In the genomic region with DNA sequence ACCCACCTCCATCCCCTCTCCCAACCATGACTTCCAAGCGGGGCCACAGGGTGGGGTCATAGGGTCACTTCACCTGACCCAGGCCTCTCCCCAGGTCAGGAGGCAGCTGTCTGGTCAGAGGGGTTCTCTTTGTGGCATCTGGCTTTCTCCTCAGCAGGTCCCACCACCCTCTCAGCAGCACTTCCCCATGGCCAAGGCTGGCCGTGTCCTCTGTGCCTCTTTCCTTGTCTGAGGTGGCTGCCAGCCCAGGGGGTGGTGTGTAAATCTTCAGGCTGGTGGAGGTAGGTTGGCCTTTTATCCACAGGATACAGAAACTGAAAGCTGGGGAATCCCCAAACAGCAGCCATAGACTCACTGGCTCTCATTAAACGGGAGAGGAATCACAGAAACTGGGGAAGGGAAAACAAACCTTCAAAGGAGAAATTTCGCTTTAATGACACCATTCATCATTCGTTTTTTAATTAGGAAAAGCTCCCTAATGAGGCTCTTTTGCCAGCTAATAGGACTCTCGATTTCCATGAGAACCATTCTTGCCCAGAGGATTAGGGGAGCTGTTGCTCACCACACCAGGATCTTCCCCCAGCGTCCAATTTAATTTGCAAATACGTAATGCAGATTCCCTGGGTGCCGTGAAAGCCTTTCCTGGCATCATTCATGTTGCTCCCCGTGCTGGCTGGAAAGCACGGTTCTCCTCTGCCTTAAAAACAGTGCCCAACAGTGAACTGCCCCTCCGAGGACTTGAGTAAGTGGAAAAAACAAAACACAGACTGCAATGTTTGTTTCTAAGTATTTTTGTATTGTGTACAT, we compare ENCODE assay signal across 8 cellular contexts. TPM values are rescaled to one million over a fixed set of nuclear protein-coding genes. Genes with fewer than 3 reads are reported as not detected.
DNase-seq lines count a peak whose midpoint lies in the region; ATAC-seq lines count a peak whose summit lies in the region.

No MANE protein-coding gene starts in this region.

- DNase-seq in DMS 273 (lab: John Stamatoyannopoulos, UW; ENCODE audit: unreplicated experiment), result peak; percentile 50
- DNase-seq in DMS 273 treated with DMSO at 0.1 percent for 48 hours (lab: John Stamatoyannopoulos, UW), result no peak
- peak; percentile 61 for DNase-seq in activated CD4-positive, alpha-beta T cell treated with anti-CD3 and anti-CD28 coated beads, Interleukin-2, amount 10 ng/mL, durations not matched to agents 7 days and 5 days
- DNase-seq in fibroblast of peridontal ligament (ENCODE audit: extremely low read depth), result peak; percentile 52
- DNase-seq in stimulated activated CD4-positive, alpha-beta T cell treated with anti-CD3 and anti-CD28 coated beads, Interleukin-2, amount 100 ng/mL, for 4 hours (ENCODE audit: low read depth), result peak; percentile 22
- no peak for DNase-seq in OCI-M2 (lab: John Stamatoyannopoulos, UW; ENCODE audit: unreplicated experiment)

- peak overlapping the region; percentile 87 for H3K27ac Mint-ChIP-seq in activated CD4-positive, alpha-beta T cell treated with anti-CD3 and anti-CD28 coated beads, Interleukin-2, amount 10 ng/mL, durations not matched to agents 7 days and 5 days

- CTCF ChIA-PET in activated CD4-positive, alpha-beta T cell treated with anti-CD3 and anti-CD28 coated beads, Interleukin-2, amount 10 ng/mL, durations not matched to agents 7 days and 5 days (lab: Charles Lee), result interaction anchor here (0.6 to 1.2 kb wide), 6 partner anchors 9 to 71 kb away, joined by 3 read pairs; no protein-coding TSS in a partner anchor

- ATAC-seq in GM18861 (IDR thresholded peaks at IDR 0.05; ENCODE audit: unreplicated experiment), result no peak
- ATAC-seq in HG03095 (IDR thresholded peaks at IDR 0.05; ENCODE audit: unreplicated experiment), result no peak

- POLR2A ChIA-PET in activated CD4-positive, alpha-beta T cell treated with anti-CD3 and anti-CD28 coated beads, Interleukin-2, amount 10 ng/mL, durations not matched to agents 7 days and 5 days (lab: Charles Lee), result interaction anchor here (0.5 kb wide), 1 partner anchor 402 kb away, joined by 5 read pairs; no protein-coding TSS in a partner anchor

- H3K36me3 Mint-ChIP-seq in activated CD4-positive, alpha-beta T cell treated with anti-CD3 and anti-CD28 coated beads, Interleukin-2, amount 10 ng/mL, durations not matched to agents 7 days and 5 days (ENCODE audit: low read depth), result peaks cover 2% of the 10 kb centered on the region

- H3K4me1 Mint-ChIP-seq in activated CD4-positive, alpha-beta T cell treated with anti-CD3 and anti-CD28 coated beads, Interleukin-2, amount 10 ng/mL, durations not matched to agents 7 days and 5 days, result peaks cover 47% of the 10 kb centered on the region

- no peaks in the 10 kb centered on the region for H3K27me3 Mint-ChIP-seq in activated CD4-positive, alpha-beta T cell treated with anti-CD3 and anti-CD28 coated beads, Interleukin-2, amount 10 ng/mL, durations not matched to agents 7 days and 5 days

- peak overlapping the region; percentile 30 for H3K4me3 Mint-ChIP-seq in activated CD4-positive, alpha-beta T cell treated with anti-CD3 and anti-CD28 coated beads, Interleukin-2, amount 10 ng/mL, durations not matched to agents 7 days and 5 days

- no peaks in the 10 kb centered on the region for H3K9me3 Mint-ChIP-seq in activated CD4-positive, alpha-beta T cell treated with anti-CD3 and anti-CD28 coated beads, Interleukin-2, amount 10 ng/mL, durations not matched to agents 7 days and 5 days

RNA-seq across cellular contexts. Expression of a gene that starts 18.0 kb away (rescaled TPM):
- 10 to 100 TPM; 25.8 to 27.7 TPM for total RNA-seq in activated CD4-positive, alpha-beta T cell treated with anti-CD3 and anti-CD28 coated beads, Interleukin-2, amount 10 ng/mL, durations not matched to agents 7 days and 5 days

RNA-seq across cellular contexts. Expression of a gene that starts 26.0 kb away (rescaled TPM):
- 100 to 1,000 TPM; 249 to 278 TPM for total RNA-seq in activated CD4-positive, alpha-beta T cell treated with anti-CD3 and anti-CD28 coated beads, Interleukin-2, amount 10 ng/mL, durations not matched to agents 7 days and 5 days

RNA-seq across cellular contexts. Expression of a gene that starts 58.4 kb away (rescaled TPM):
- total RNA-seq in activated CD4-positive, alpha-beta T cell treated with anti-CD3 and anti-CD28 coated beads, Interleukin-2, amount 10 ng/mL, durations not matched to agents 7 days and 5 days, result under 1 TPM; 0.67 to 0.69 TPM

Comparison
In these comparisons a context has a peak if more than half of its experiments do, and no peak if none do; other contexts are left out.
1. DNase-seq: peak in DMS 273 (single experiment), activated CD4-positive, alpha-beta T cell treated with anti-CD3 and anti-CD28 coated beads, Interleukin-2, amount 10 ng/mL, durations not matched to agents 7 days and 5 days (single experiment), fibroblast of peridontal ligament (single experiment) and stimulated activated CD4-positive, alpha-beta T cell treated with anti-CD3 and anti-CD28 coated beads, Interleukin-2, amount 100 ng/mL, for 4 hours (single experiment); none in DMS 273 treated with DMSO at 0.1 percent for 48 hours (single experiment) and OCI-M2 (single experiment).